9 cellular contexts compared by ENCODE assay signal in the genomic region with DNA sequence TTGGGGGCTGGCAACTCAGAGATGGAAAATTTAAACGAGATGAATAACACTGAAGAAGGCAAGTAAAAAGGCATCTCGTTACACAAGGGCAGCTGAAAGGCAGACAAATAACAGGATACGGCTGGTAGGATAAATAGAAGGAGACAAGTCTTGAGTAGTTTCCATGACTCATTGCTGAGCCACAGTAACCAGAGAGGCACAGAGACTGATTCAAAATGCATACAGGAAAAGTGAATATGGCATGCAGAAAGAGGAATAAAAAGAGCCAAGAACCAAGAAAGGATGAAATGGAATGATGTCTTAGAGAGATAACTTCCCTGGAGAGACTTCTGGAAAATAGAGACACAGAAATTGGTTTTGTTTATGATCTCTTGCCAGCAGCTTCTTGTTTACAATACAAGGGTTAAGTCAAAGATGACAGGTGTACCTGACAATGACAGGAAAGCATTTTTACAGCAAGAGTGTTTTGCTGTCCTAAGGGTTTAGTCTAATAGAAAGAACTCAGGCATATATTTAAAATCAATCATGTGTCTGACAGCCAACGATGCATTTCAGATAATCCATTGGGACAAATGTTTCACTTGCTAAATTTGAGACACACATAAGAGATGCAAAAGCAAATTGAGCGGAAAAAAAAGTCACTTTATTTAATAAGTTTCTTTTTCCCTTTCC.
DNase-seq lines count a peak whose midpoint lies in the region; ATAC-seq, FAIRE-seq and TF ChIP-seq lines count a peak whose summit lies in the region.
"Had no signal": no experiment of that assay in that cellular context is flagged by ENCODE, and none has a peak within 500 bp of the region (broad histone marks: within the 10 kb centered on the region; RNA-seq: fewer than 3 reads in every experiment).

No MANE protein-coding gene starts in this region.

- DNase-seq in A549 (ENCODE audit: low read depth in 1 of 2, low spot score in 1 of 2) (peak; percentile 21 to 49), GM23338 (ENCODE audit: low spot score) (peak; percentile 47), Panc1 (ENCODE audit: low read depth, low spot score) (peak; percentile 86), fibroblast of the aortic adventitia (ENCODE audit: low read depth) (peak; percentile 82), aorta (no peak), GM10266 (ENCODE audit: extremely low spot score) (no peak)
- DNase-seq in activated CD4-positive, alpha-beta T cell treated with anti-CD3 and anti-CD28 coated beads, Interleukin-2, amount 50 U/mL, for 48 hours = no peak
- DNase-seq: GF-D8 had no signal

- no peaks in the 10 kb centered on the region for H3K9me2 ChIP-seq in GM23338 (ENCODE audit: insufficient read depth)

- TF ChIP-seq RAD21 in A549 (conservative IDR thresholded peaks at IDR 0.05 in 1 of 2, IDR thresholded peaks at IDR 0.05 in 1 of 2) = no peak

- no peak overlapping the region for H3K4me3 ChIP-seq in A549
- no peak overlapping the region for H3K4me3 ChIP-seq in GM23338
- peak overlapping the region in 1 of 2 experiments; percentile 28; a peak in 2 of 4 replicates for H3K4me3 ChIP-seq in Panc1 (ENCODE audit: low read depth in 2 of 2, low read length in 2 of 2)
- H3K4me3 ChIP-seq in fibroblast of the aortic adventitia (ENCODE audit: low read depth, low read length) = no peak overlapping the region
- H3K4me3 ChIP-seq in aorta (ENCODE audit: low read length in 2 of 2) = no peak overlapping the region

- intact Hi-C loops in Panc1 (cut with micrococcal nuclease; ENCODE audit: unreplicated experiment) (no loop called here), aorta (cut with DNase I) (no loop called here)

- H3K79me2 ChIP-seq in GM23338 (replicated peaks; ENCODE audit: insufficient read depth) = no peaks in the 10 kb centered on the region

- H4K20me1 ChIP-seq in GM23338 (replicated peaks; ENCODE audit: insufficient read depth) = no peaks in the 10 kb centered on the region

- H3K4me2 ChIP-seq in A549 (peak overlapping the region; percentile 74), GM23338 (peak overlapping the region; percentile 40; the same call in 1 of the 2 replicates)

- H3K27ac ChIP-seq in A549 (peak overlapping the region; percentile 31 to 59; a peak in 3 of 6 replicates), GM23338 (ENCODE audit: low read depth) (peak overlapping the region; percentile 83), Panc1 (ENCODE audit: low read length) (peak overlapping the region; percentile 19; the same call in 1 of the 2 replicates), aorta (ENCODE audit: low read depth in 1 of 2, low read length in 2 of 2) (no peak overlapping the region)

- no peaks in the 10 kb centered on the region for H3K27me3 ChIP-seq in GM23338 (ENCODE audit: insufficient read depth)
- H3K27me3 ChIP-seq in Panc1 (ENCODE audit: control insufficient read depth, insufficient read depth, low read length) = no peaks in the 10 kb centered on the region
- no peaks in the 10 kb centered on the region for H3K27me3 ChIP-seq in aorta (ENCODE audit: control insufficient read depth in 1 of 2, insufficient read depth in 2 of 2, low read length in 1 of 2)

- H3K4me1 ChIP-seq in A549 = peaks cover 34% of the 10 kb centered on the region
- peaks cover 40% of the 10 kb centered on the region for H3K4me1 ChIP-seq in GM23338 (ENCODE audit: insufficient read depth)
- peaks cover 5% of the 10 kb centered on the region; the same call in 1 of the 2 replicates for H3K4me1 ChIP-seq in Panc1 (ENCODE audit: control insufficient read depth, insufficient read depth, low read length)
- H3K4me1 ChIP-seq in aorta (ENCODE audit: control insufficient read depth in 1 of 2, insufficient read depth in 2 of 2, low read length in 2 of 2) = no peaks in the 10 kb centered on the region

- no peak overlapping the region for H2AFZ ChIP-seq in GM23338

- TF ChIP-seq POLR2A in A549 (IDR thresholded peaks at IDR 0.05; ENCODE audit: low read length) = no peak

- TF ChIP-seq EP300 in A549 (IDR thresholded peaks at IDR 0.05) = no peak

- no peaks in the 10 kb centered on the region for H3K9me3 ChIP-seq in A549
- peaks cover 9% of the 10 kb centered on the region for H3K9me3 ChIP-seq in Panc1 (ENCODE audit: control insufficient read depth, insufficient read depth, low read depth, low read length)
- no peaks in the 10 kb centered on the region for H3K9me3 ChIP-seq in aorta (ENCODE audit: control insufficient read depth, low read length)

- no peak for FAIRE-seq in A549 (lab: Jason Lieb, UNC)

- POLR2A ChIA-PET in A549 (lab: Yijun Ruan, JAX) = no interaction called here
- POLR2A ChIA-PET in Panc1 (lab: Charles Lee) = no interaction called here

- in situ Hi-C loops in Panc1 (cut with HindIII; ENCODE audit: low pct_unique_long_range_greater_than_20kb, low sequenced_read_pairs) = no loop called here

- TF ChIP-seq CTCF in A549 (IDR thresholded peaks at IDR 0.05) (no peak), GM23338 (conservative IDR thresholded peaks at IDR 0.05; ENCODE audit: low read depth in 2 of 2) (no peak), Panc1 (IDR thresholded peaks at IDR 0.05) (no peak), fibroblast of the aortic adventitia (IDR thresholded peaks at IDR 0.05; ENCODE audit: insufficient read depth, low read length) (no peak), GM10266 (IDR thresholded peaks at IDR 0.05; ENCODE audit: control insufficient read depth, insufficient read depth, low read depth, missing control alignments) (no peak)

- WGBS in A549 (ENCODE audit: missing lambda C conversion rate) = 3% methylated on average over 5 of the region's 5 CpGs
- WGBS in aorta, 2 donors = 13 to 19% methylated on average over 5 of the region's 5 CpGs

- CTCF ChIA-PET in A549 (lab: Yijun Ruan, JAX) (no interaction called here), Panc1 (lab: Charles Lee) (no interaction called here)

- H3K9me3 Mint-ChIP-seq in GM23338 = no peaks in the 10 kb centered on the region

- H3K4me3 Mint-ChIP-seq in GM23338 = no peak overlapping the region

- no TSS peak for BruUV-seq in Panc1 (replicated peaks; lab: Mats Ljungman, UMichigan)

- H3K36me3 ChIP-seq in GM23338 (ENCODE audit: insufficient read depth) (no peaks in the 10 kb centered on the region), Panc1 (ENCODE audit: control insufficient read depth, insufficient read depth, low read length) (no peaks in the 10 kb centered on the region), aorta (ENCODE audit: control insufficient read depth in 1 of 2, insufficient read depth in 2 of 2, low read length in 1 of 2) (no peaks in the 10 kb centered on the region)

- no peaks in the 10 kb centered on the region for H3K36me3 Mint-ChIP-seq in GM23338 (ENCODE audit: low read depth)

- ATAC-seq in A549 (peak; percentile 92 to 95), GM23338 (peak; percentile 60; the same call in 2 of the 3 replicates), Panc1 (peak; percentile 94), aorta (ENCODE audit: low FRiP score) (no peak), GM21737 (IDR thresholded peaks at IDR 0.05; ENCODE audit: unreplicated experiment) (no peak)

- no peaks in the 10 kb centered on the region for H3F3A ChIP-seq in GM23338 (replicated peaks; ENCODE audit: low read depth)

- H3K27ac Mint-ChIP-seq in GM23338 = peak overlapping the region; percentile 50

- peaks cover 45% of the 10 kb centered on the region for H3K4me1 Mint-ChIP-seq in GM23338

- H3K27me3 Mint-ChIP-seq in GM23338 (ENCODE audit: insufficient read depth, low read depth, poor library complexity) = no peaks in the 10 kb centered on the region

TF ChIP-seq in A549, 52 proteins besides CTCF, POLR2A, EP300 and RAD21:
- TF ChIP-seq HOXB13 (CRISPR knock-in tag; IDR thresholded peaks at IDR 0.05; ENCODE audit: low read depth) (no peak), ZNF302 (CRISPR knock-in tag; IDR thresholded peaks at IDR 0.05) (no peak), FOSL2 (IDR thresholded peaks at IDR 0.05) (no peak), FOSL2 (CRISPR knock-in tag; IDR thresholded peaks at IDR 0.05) (peak; percentile 60)
TF ChIP-seq in A549: peak in this region for 1.

TF ChIP-seq in GM23338, 12 proteins besides CTCF, POLR2A, EP300 and RAD21:
- no peak for TF ChIP-seq REST (IDR thresholded peaks at IDR 0.05; ENCODE audit: unreplicated experiment)

Comparison
In these comparisons a context has a peak if more than half of its experiments do, and no peak if none do; other contexts are left out.
1. ATAC-seq: peak in A549 (2 of 2), GM23338 (single experiment) and Panc1 (single experiment); none in aorta (single experiment) and GM21737 (single experiment).
2. DNase-seq: peak in A549 (2 of 2), GM23338 (single experiment), Panc1 (single experiment) and fibroblast of the aortic adventitia (single experiment); none in aorta (0 of 2), GM10266 (single experiment) and activated CD4-positive, alpha-beta T cell treated with anti-CD3 and anti-CD28 coated beads, Interleukin-2, amount 50 U/mL, for 48 hours (0 of 2).
3. H3K27ac ChIP-seq: peak in A549 (2 of 2), GM23338 (single experiment) and Panc1 (single experiment); none in aorta (0 of 2).